In the genomic region with DNA sequence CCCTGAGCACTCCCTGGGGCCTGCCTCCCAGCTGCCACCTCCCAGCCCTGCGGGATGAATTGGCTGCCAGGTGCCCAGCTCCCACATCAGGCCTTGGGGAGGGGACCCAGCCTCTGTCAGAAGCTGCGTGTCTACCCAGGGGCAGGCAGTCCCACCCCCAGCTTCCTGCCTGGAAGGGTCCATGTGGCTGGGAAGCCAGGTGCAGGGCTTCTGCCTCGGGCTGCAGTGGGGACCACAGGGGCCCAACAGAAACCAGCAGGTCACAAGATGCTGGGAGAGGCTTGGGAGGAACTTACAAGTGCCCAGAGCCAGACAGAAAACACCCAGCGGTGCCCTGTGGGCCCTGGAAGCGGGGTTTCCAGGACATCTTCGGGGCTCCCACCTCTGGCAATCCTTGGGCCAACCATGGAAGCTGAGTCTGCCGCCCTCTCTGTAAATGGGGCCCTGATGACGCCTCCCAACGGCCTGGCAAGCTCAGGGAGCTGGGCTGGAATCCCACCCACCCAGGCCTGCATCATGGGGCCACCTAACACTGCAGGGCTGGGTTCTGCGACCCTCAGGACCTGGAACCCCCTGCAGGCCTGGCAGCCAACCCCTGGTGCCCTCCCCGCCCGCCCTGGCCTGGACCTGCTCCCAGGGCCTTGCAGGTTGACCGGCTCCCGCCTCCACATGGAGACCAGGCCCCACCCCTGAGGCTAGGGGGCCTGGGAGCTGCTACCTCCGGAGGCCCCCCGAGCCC, we compare ENCODE assay signal across 1 cellular context.
TF ChIP-seq lines count a peak whose summit lies in the region.

No MANE protein-coding gene starts in this region.

TF ChIP-seq in HCT116, 20 proteins besides CTCF, POLR2A, EP300 and RAD21 (continued from another document):
- TF ChIP-seq TCF7L2 (IDR thresholded peaks at IDR 0.05; ENCODE audit: borderline replicate concordance, extremely low read depth, insufficient read depth, insufficient read length), result no peak
- no peak for TF ChIP-seq POLR2AphosphoS5 (IDR thresholded peaks at IDR 0.05; ENCODE audit: low read depth, low read length)
- TF ChIP-seq SP1 (IDR thresholded peaks at IDR 0.05; ENCODE audit: low read depth), result no peak
- no peak for TF ChIP-seq CEBPB (IDR thresholded peaks at IDR 0.05; ENCODE audit: low read depth)
- no peak for TF ChIP-seq EGR1 (IDR thresholded peaks at IDR 0.05; ENCODE audit: low read depth)
- TF ChIP-seq ZNF274 (IDR thresholded peaks at IDR 0.05; ENCODE audit: low read depth, low read length), result no peak
- TF ChIP-seq, protein P1, sequence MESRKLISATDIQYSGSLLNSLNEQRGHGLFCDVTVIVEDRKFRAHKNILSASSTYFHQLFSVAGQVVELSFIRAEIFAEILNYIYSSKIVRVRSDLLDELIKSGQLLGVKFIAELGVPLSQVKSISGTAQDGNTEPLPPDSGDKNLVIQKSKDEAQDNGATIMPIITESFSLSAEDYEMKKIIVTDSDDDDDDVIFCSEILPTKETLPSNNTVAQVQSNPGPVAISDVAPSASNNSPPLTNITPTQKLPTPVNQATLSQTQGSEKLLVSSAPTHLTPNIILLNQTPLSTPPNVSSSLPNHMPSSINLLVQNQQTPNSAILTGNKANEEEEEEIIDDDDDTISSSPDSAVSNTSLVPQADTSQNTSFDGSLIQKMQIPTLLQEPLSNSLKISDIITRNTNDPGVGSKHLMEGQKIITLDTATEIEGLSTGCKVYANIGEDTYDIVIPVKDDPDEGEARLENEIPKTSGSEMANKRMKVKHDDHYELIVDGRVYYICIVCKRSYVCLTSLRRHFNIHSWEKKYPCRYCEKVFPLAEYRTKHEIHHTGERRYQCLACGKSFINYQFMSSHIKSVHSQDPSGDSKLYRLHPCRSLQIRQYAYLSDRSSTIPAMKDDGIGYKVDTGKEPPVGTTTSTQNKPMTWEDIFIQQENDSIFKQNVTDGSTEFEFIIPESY (IDR thresholded peaks at IDR 0.05; ENCODE audit: extremely low read depth, insufficient replicate concordance, low read length), result no peak
- no peak for TF ChIP-seq MAX (IDR thresholded peaks at IDR 0.05)
- no peak for TF ChIP-seq YY1 (IDR thresholded peaks at IDR 0.05; ENCODE audit: extremely low read depth, insufficient replicate concordance, low read depth, low read length)
